Comparison of ENCODE assay signal across 8 cellular contexts in the genomic region with DNA sequence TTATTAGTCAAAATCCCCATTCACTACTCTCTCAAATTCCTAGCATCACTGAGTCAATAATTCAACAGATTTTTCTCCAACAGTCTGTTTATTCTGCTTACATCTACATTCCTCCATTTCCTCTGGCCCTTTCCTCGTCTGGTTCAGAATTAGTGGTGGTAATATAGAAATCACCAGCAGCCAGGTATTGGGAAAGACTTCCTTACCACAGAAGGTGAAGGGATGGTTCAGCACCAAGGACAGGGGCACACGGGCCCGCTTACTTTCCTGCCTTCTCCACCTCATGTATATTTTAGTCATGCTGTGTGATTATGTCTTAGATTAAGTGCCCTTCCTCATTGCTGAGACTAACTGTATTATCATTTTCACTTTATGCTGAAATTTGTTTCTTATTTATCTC.
DNase-seq lines count a peak whose midpoint lies in the region; ATAC-seq and TF ChIP-seq lines count a peak whose summit lies in the region.

No MANE protein-coding gene starts in this region.

- peak; percentile 57 for DNase-seq in GM12865 (ENCODE audit: low read depth)
- DNase-seq in NAMALWA (ENCODE audit: low spot score), result peak; percentile 54
- DNase-seq in activated naive CD8-positive, alpha-beta T cell treated with anti-CD3 and anti-CD28 coated beads, Interleukin-2, amount 10 ng/mL, durations not matched to agents 7 days and 5 days, result peak; percentile 40
- peak in 6 of 10 donors; percentile 2 to 29 (median 9) for DNase-seq in naive thymus-derived CD8-positive, alpha-beta T cell
- no peak for DNase-seq in NCI-H774 (lab: John Stamatoyannopoulos, UW)
- DNase-seq in medulla oblongata (ENCODE audit: extremely low spot score), result no peak

- ATAC-seq in activated naive CD8-positive, alpha-beta T cell treated with anti-CD3 and anti-CD28 coated beads, Interleukin-2, amount 10 ng/mL, durations not matched to agents 7 days and 5 days (ENCODE audit: low read depth), result no peak
- ATAC-seq in naive thymus-derived CD8-positive, alpha-beta T cell, result no peak
- no peak for ATAC-seq in GM18505 (IDR thresholded peaks at IDR 0.05; ENCODE audit: unreplicated experiment)
- ATAC-seq in GM19455 (IDR thresholded peaks at IDR 0.05; ENCODE audit: unreplicated experiment), result no peak

- peaks cover 2% of the 10 kb centered on the region for H3K9me3 Mint-ChIP-seq in activated naive CD8-positive, alpha-beta T cell treated with anti-CD3 and anti-CD28 coated beads, Interleukin-2, amount 10 ng/mL, durations not matched to agents 7 days and 5 days
- peaks cover 0 to 11% (median 5%) of the 10 kb centered on the region in 9 donors for H3K9me3 Mint-ChIP-seq in naive thymus-derived CD8-positive, alpha-beta T cell

- H3K27ac Mint-ChIP-seq in activated naive CD8-positive, alpha-beta T cell treated with anti-CD3 and anti-CD28 coated beads, Interleukin-2, amount 10 ng/mL, durations not matched to agents 7 days and 5 days, result no peak overlapping the region
- no peak overlapping the region for H3K27ac Mint-ChIP-seq in naive thymus-derived CD8-positive, alpha-beta T cell

- TF ChIP-seq CTCF in GM12865 (IDR thresholded peaks at IDR 0.05; ENCODE audit: insufficient read depth, low read depth, low read length, missing control alignments), result no peak

- no peaks in the 10 kb centered on the region for H3K36me3 Mint-ChIP-seq in activated naive CD8-positive, alpha-beta T cell treated with anti-CD3 and anti-CD28 coated beads, Interleukin-2, amount 10 ng/mL, durations not matched to agents 7 days and 5 days
- peaks cover 0 to 6% (median 0%) of the 10 kb centered on the region in 3 donors for H3K36me3 Mint-ChIP-seq in naive thymus-derived CD8-positive, alpha-beta T cell

- POLR2A ChIA-PET in activated naive CD8-positive, alpha-beta T cell treated with anti-CD3 and anti-CD28 coated beads, Interleukin-2, amount 10 ng/mL, durations not matched to agents 7 days and 5 days (lab: Charles Lee), result interaction anchor here (0.7 kb wide), 1 partner anchor 503 kb away, joined by 3 read pairs; no protein-coding TSS in a partner anchor
- POLR2A ChIA-PET in naive thymus-derived CD8-positive, alpha-beta T cell (lab: Charles Lee), result no interaction called here

- H3K4me3 ChIP-seq in GM12865 (ENCODE audit: low read depth, low read length), result no peak overlapping the region

- H3K27me3 Mint-ChIP-seq in activated naive CD8-positive, alpha-beta T cell treated with anti-CD3 and anti-CD28 coated beads, Interleukin-2, amount 10 ng/mL, durations not matched to agents 7 days and 5 days, result peaks cover 16% of the 10 kb centered on the region
- H3K27me3 Mint-ChIP-seq in naive thymus-derived CD8-positive, alpha-beta T cell, result peaks cover 0 to 4% (median 0%) of the 10 kb centered on the region in 5 donors

- H3K4me3 Mint-ChIP-seq in activated naive CD8-positive, alpha-beta T cell treated with anti-CD3 and anti-CD28 coated beads, Interleukin-2, amount 10 ng/mL, durations not matched to agents 7 days and 5 days, result no peak overlapping the region
- no peak overlapping the region for H3K4me3 Mint-ChIP-seq in naive thymus-derived CD8-positive, alpha-beta T cell

- TF ChIP-seq POLR2A in GM18505 (IDR thresholded peaks at IDR 0.05; ENCODE audit: borderline replicate concordance, extremely low read depth, insufficient read depth, insufficient read length), result no peak

- no peaks in the 10 kb centered on the region for H3K4me1 Mint-ChIP-seq in activated naive CD8-positive, alpha-beta T cell treated with anti-CD3 and anti-CD28 coated beads, Interleukin-2, amount 10 ng/mL, durations not matched to agents 7 days and 5 days
- H3K4me1 Mint-ChIP-seq in naive thymus-derived CD8-positive, alpha-beta T cell, result peaks cover 0 to 3% (median 1%) of the 10 kb centered on the region in 4 donors

Comparison
In these comparisons a context has a peak if more than half of its experiments do, and no peak if none do; other contexts are left out.
1. DNase-seq: peak in GM12865 (single experiment), NAMALWA (single experiment), activated naive CD8-positive, alpha-beta T cell treated with anti-CD3 and anti-CD28 coated beads, Interleukin-2, amount 10 ng/mL, durations not matched to agents 7 days and 5 days (single experiment) and naive thymus-derived CD8-positive, alpha-beta T cell (6 of 10); none in NCI-H774 (single experiment) and medulla oblongata (single experiment).